ENCODE assay signal across 1 cellular context in genomic region chr1:50873458-50874187, GRCh38.
TF ChIP-seq lines count a peak whose summit lies in the region.

No MANE protein-coding gene starts in this region.

TF ChIP-seq in GM12878, 131 proteins besides CTCF, POLR2A, EP300 and RAD21 (continued from another document and continues in another):
- TF ChIP-seq ZBTB40 (IDR thresholded peaks at IDR 0.05; ENCODE audit: borderline replicate concordance) (peak; percentile 90), HDAC2 (IDR thresholded peaks at IDR 0.05) (no peak), CBFB (IDR thresholded peaks at IDR 0.05; ENCODE audit: low read depth) (no peak), SMC3 (IDR thresholded peaks at IDR 0.05; ENCODE audit: borderline replicate concordance, low read length) (peak; percentile 64), CHD2 (IDR thresholded peaks at IDR 0.05; ENCODE audit: borderline replicate concordance, low read depth, low read length) (no peak), ATF3 (IDR thresholded peaks at IDR 0.05; ENCODE audit: borderline replicate concordance, extremely low read depth, low read depth, low read length) (no peak; the same call in 1 of the 2 replicates), LARP7 (IDR thresholded peaks at IDR 0.05) (0 out of 2 replicates have a peak, but pooled peaks have one; percentile 25), PRDM15 (CRISPR knock-in tag; IDR thresholded peaks at IDR 0.05) (no peak), BHLHE40 (IDR thresholded peaks at IDR 0.05; ENCODE audit: borderline replicate concordance in 1 of 2, low read depth in 2 of 2, low read length in 1 of 2) (no peak), FOXM1 (IDR thresholded peaks at IDR 0.05; ENCODE audit: low read depth, low read length) (peak; percentile 64; the same call in 1 of the 2 replicates), TBL1XR1 (IDR thresholded peaks at IDR 0.05; ENCODE audit: low read depth, low read length) (no peak), REST (IDR thresholded peaks at IDR 0.05; ENCODE audit: low read depth, low read length) (no peak), BACH1 (IDR thresholded peaks at IDR 0.05; ENCODE audit: borderline replicate concordance) (peak; percentile 21; the same call in 1 of the 2 replicates), ATF7 (IDR thresholded peaks at IDR 0.05; ENCODE audit: low read depth) (peak; percentile 57), ZBTB11 (CRISPR knock-in tag; IDR thresholded peaks at IDR 0.05) (no peak), ZNF384 (IDR thresholded peaks at IDR 0.05; ENCODE audit: borderline replicate concordance, low read depth, low read length) (no peak), ZNF24 (IDR thresholded peaks at IDR 0.05) (no peak), CBX3 (IDR thresholded peaks at IDR 0.05; ENCODE audit: borderline replicate concordance, low read depth) (no peak), NR2C1 (IDR thresholded peaks at IDR 0.05) (no peak), ZSCAN29 (IDR thresholded peaks at IDR 0.05) (no peak), E2F8 (IDR thresholded peaks at IDR 0.05; ENCODE audit: low read depth, partially characterized antibody) (peak; percentile 57), MYC (IDR thresholded peaks at IDR 0.05; ENCODE audit: insufficient read depth, insufficient read length, insufficient replicate concordance, low read length, severe bottlenecking) (no peak), ZNF592 (IDR thresholded peaks at IDR 0.05) (0 out of 2 replicates have a peak, but pooled peaks have one; percentile 30), NFIC (IDR thresholded peaks at IDR 0.05; ENCODE audit: low read depth, low read length) (no peak), SPI1 (IDR thresholded peaks at IDR 0.05; ENCODE audit: borderline replicate concordance, insufficient read depth, low read depth, low read length) (no peak), POLR2AphosphoS2 (IDR thresholded peaks at IDR 0.05; ENCODE audit: low read depth, low read length) (no peak), MTA2 (IDR thresholded peaks at IDR 0.05; ENCODE audit: low read depth) (no peak), ZBTB33 (IDR thresholded peaks at IDR 0.05) (no peak), MYB (IDR thresholded peaks at IDR 0.05; ENCODE audit: borderline replicate concordance, low read depth, low read length) (no peak)
